8 cellular contexts compared by ENCODE assay signal in genomic region chr19:38685666-38686529, GRCh38.
DNase-seq lines count a peak whose midpoint lies in the region; ATAC-seq lines count a peak whose summit lies in the region.

No MANE protein-coding gene starts in this region.

- CTCF ChIA-PET in activated naive CD4-positive, alpha-beta T cell treated with anti-CD3 and anti-CD28 coated beads, Interleukin-2, amount 10 ng/mL, durations not matched to agents 7 days and 5 days (lab: Charles Lee), result interaction anchor here (0.6 to 1.6 kb wide), 4 partner anchors 16 to 242 kb away, joined by 3 read pairs; no protein-coding TSS in a partner anchor

- no peak overlapping the region for H3K4me3 Mint-ChIP-seq in activated naive CD4-positive, alpha-beta T cell treated with anti-CD3 and anti-CD28 coated beads, Interleukin-2, amount 10 ng/mL, durations not matched to agents 7 days and 5 days
- H3K4me3 Mint-ChIP-seq in central memory CD8-positive, alpha-beta T cell, result peak overlapping the region; percentile 40
- H3K4me3 Mint-ChIP-seq in memory B cell, result no peak overlapping the region

- H3K9me3 Mint-ChIP-seq in activated naive CD4-positive, alpha-beta T cell treated with anti-CD3 and anti-CD28 coated beads, Interleukin-2, amount 10 ng/mL, durations not matched to agents 7 days and 5 days, result peaks cover 3% of the 10 kb centered on the region
- H3K9me3 Mint-ChIP-seq in central memory CD8-positive, alpha-beta T cell, result no peaks in the 10 kb centered on the region
- H3K9me3 Mint-ChIP-seq in memory B cell, result no peaks in the 10 kb centered on the region

- H3K4me1 Mint-ChIP-seq in activated naive CD4-positive, alpha-beta T cell treated with anti-CD3 and anti-CD28 coated beads, Interleukin-2, amount 10 ng/mL, durations not matched to agents 7 days and 5 days, result peaks cover 86% of the 10 kb centered on the region
- peaks cover 68% of the 10 kb centered on the region for H3K4me1 Mint-ChIP-seq in central memory CD8-positive, alpha-beta T cell
- H3K4me1 Mint-ChIP-seq in memory B cell, result peaks cover 44% of the 10 kb centered on the region

- peak overlapping the region; percentile 73 for H3K27ac Mint-ChIP-seq in activated naive CD4-positive, alpha-beta T cell treated with anti-CD3 and anti-CD28 coated beads, Interleukin-2, amount 10 ng/mL, durations not matched to agents 7 days and 5 days
- H3K27ac Mint-ChIP-seq in central memory CD8-positive, alpha-beta T cell (ENCODE audit: low read depth), result peak overlapping the region; percentile 97
- peak overlapping the region; percentile 58 for H3K27ac Mint-ChIP-seq in memory B cell

- peaks cover 40% of the 10 kb centered on the region for H3K36me3 Mint-ChIP-seq in activated naive CD4-positive, alpha-beta T cell treated with anti-CD3 and anti-CD28 coated beads, Interleukin-2, amount 10 ng/mL, durations not matched to agents 7 days and 5 days
- peaks cover 17% of the 10 kb centered on the region for H3K36me3 Mint-ChIP-seq in central memory CD8-positive, alpha-beta T cell (ENCODE audit: insufficient read depth)
- H3K36me3 Mint-ChIP-seq in memory B cell, result peaks cover 11% of the 10 kb centered on the region

- no peak for ATAC-seq in central memory CD8-positive, alpha-beta T cell (replicated peaks; ENCODE audit: extremely low read depth, poor library complexity, severe bottlenecking)
- ATAC-seq in memory B cell (ENCODE audit: low read depth) (peak; percentile 33), HG03159 (IDR thresholded peaks at IDR 0.05; ENCODE audit: unreplicated experiment) (no peak), GM18870 (IDR thresholded peaks at IDR 0.05; ENCODE audit: unreplicated experiment) (no peak)

- H3K27me3 Mint-ChIP-seq in activated naive CD4-positive, alpha-beta T cell treated with anti-CD3 and anti-CD28 coated beads, Interleukin-2, amount 10 ng/mL, durations not matched to agents 7 days and 5 days, result no peaks in the 10 kb centered on the region
- no peaks in the 10 kb centered on the region for H3K27me3 Mint-ChIP-seq in central memory CD8-positive, alpha-beta T cell
- H3K27me3 Mint-ChIP-seq in memory B cell, result no peaks in the 10 kb centered on the region

- no peak for DNase-seq in activated naive CD4-positive, alpha-beta T cell treated with anti-CD3 and anti-CD28 coated beads, Interleukin-2, amount 10 ng/mL, durations not matched to agents 7 days and 5 days
- no peak for DNase-seq in activated naive CD4-positive, alpha-beta T cell treated with Interleukin-2 at 50 U/mL for 16 hours
- peak; percentile 80 for DNase-seq in NCI-H82 treated with DMSO at 0.1 percent for 48 hours (lab: John Stamatoyannopoulos, UW; ENCODE audit: unreplicated experiment)
- no peak for DNase-seq in central memory CD8-positive, alpha-beta T cell (ENCODE audit: low spot score in 2 of 2)
- no peak for DNase-seq in memory B cell (ENCODE audit: low spot score in 2 of 2)
- DNase-seq in middle frontal gyrus (ENCODE audit: extremely low spot score, low spot score), result no peak
